ENCODE assay signal across 8 cellular contexts in genomic region chr19:50432658-50433057, GRCh38. TPM values are rescaled to one million over a fixed set of nuclear protein-coding genes. Genes with fewer than 3 reads are reported as not detected.
DNase-seq lines count a peak whose midpoint lies in the region; ATAC-seq, FAIRE-seq and TF ChIP-seq lines count a peak whose summit lies in the region.

MYBPC2 (plus strand) TSS chr19:50432892; CDS start chr19:50432954, 62 bp downstream.

- H3K27me3 Mint-ChIP-seq in activated CD4-positive, alpha-beta T cell treated with anti-CD3 and anti-CD28 coated beads, Interleukin-2, amount 10 ng/mL, durations not matched to agents 7 days and 5 days, result peaks cover 21% of the 10 kb centered on the region
- H3K27me3 Mint-ChIP-seq in activated CD8-positive, alpha-beta T cell treated with anti-CD3 and anti-CD28 coated beads for 36 hours, result peaks cover 17% of the 10 kb centered on the region

- peaks cover 14% of the 10 kb centered on the region for H3K27me3 ChIP-seq in keratinocyte (ENCODE audit: control insufficient read depth, extremely low read depth, insufficient read depth, low read length)
- H3K27me3 ChIP-seq in thymus (ENCODE audit: control insufficient read depth, insufficient read depth), result peaks cover 38% of the 10 kb centered on the region

- peak within 1 kb of the TSS; percentile 83 for H3K4me3 Mint-ChIP-seq in activated CD4-positive, alpha-beta T cell treated with anti-CD3 and anti-CD28 coated beads, Interleukin-2, amount 10 ng/mL, durations not matched to agents 7 days and 5 days
- peak within 1 kb of the TSS; percentile 77 for H3K4me3 Mint-ChIP-seq in activated CD8-positive, alpha-beta T cell treated with anti-CD3 and anti-CD28 coated beads for 36 hours

- no peak for DNase-seq in activated CD4-positive, alpha-beta T cell treated with anti-CD3 and anti-CD28 coated beads, Interleukin-2, amount 10 ng/mL, durations not matched to agents 7 days and 5 days
- DNase-seq in activated CD4-positive, alpha-beta T cell treated with anti-CD3 and anti-CD28 coated beads for 48 hours, result no peak
- no peak for DNase-seq in activated CD8-positive, alpha-beta T cell treated with anti-CD3 and anti-CD28 coated beads for 36 hours
- no peak for DNase-seq in keratinocyte (ENCODE audit: low read depth, low spot score)
- DNase-seq in RCC 7860 (ENCODE audit: low spot score), result no peak

- FAIRE-seq in keratinocyte (lab: Jason Lieb, UNC) (no peak), RCC 7860 (lab: Jason Lieb, UNC) (no peak)

- peak within 1 kb of the TSS; percentile 97 for H3K4me2 ChIP-seq in keratinocyte (ENCODE audit: control insufficient read depth, extremely low read depth, insufficient read depth, low read depth, low read length)

- H3K4me1 ChIP-seq in keratinocyte (ENCODE audit: control insufficient read depth, extremely low read depth, insufficient read depth, low read length) (peaks cover 9% of the 10 kb centered on the region), thymus (ENCODE audit: control insufficient read depth, insufficient read depth, low read length) (peaks cover 3% of the 10 kb centered on the region)

- no peak for ATAC-seq in activated CD8-positive, alpha-beta T cell treated with anti-CD3 and anti-CD28 coated beads for 36 hours
- ATAC-seq in HG02852 (IDR thresholded peaks at IDR 0.05; ENCODE audit: unreplicated experiment), result no peak
- ATAC-seq in HG02840 (IDR thresholded peaks at IDR 0.05; ENCODE audit: low FRiP score, unreplicated experiment), result no peak

- CTCF ChIA-PET in activated CD4-positive, alpha-beta T cell treated with anti-CD3 and anti-CD28 coated beads, Interleukin-2, amount 10 ng/mL, durations not matched to agents 7 days and 5 days (lab: Charles Lee), result interaction anchor here (0.5 to 1.0 kb wide), 2 partner anchors 97 to 124 kb away, joined by 3 read pairs; no protein-coding TSS in a partner anchor
- CTCF ChIA-PET in activated CD8-positive, alpha-beta T cell treated with anti-CD3 and anti-CD28 coated beads for 36 hours (lab: Charles Lee), result no interaction called here

- peak within 1 kb of the TSS; percentile 52 for H3K9ac ChIP-seq in keratinocyte (ENCODE audit: control insufficient read depth, extremely low read depth, insufficient read depth, low read length)

- no peaks in the 10 kb centered on the region for H3K9me3 Mint-ChIP-seq in activated CD4-positive, alpha-beta T cell treated with anti-CD3 and anti-CD28 coated beads, Interleukin-2, amount 10 ng/mL, durations not matched to agents 7 days and 5 days
- H3K9me3 Mint-ChIP-seq in activated CD8-positive, alpha-beta T cell treated with anti-CD3 and anti-CD28 coated beads for 36 hours, result no peaks in the 10 kb centered on the region

- no peaks in the 10 kb centered on the region for H3K79me2 ChIP-seq in keratinocyte (ENCODE audit: control insufficient read depth, insufficient read depth, low read length)

- H3K36me3 Mint-ChIP-seq in activated CD4-positive, alpha-beta T cell treated with anti-CD3 and anti-CD28 coated beads, Interleukin-2, amount 10 ng/mL, durations not matched to agents 7 days and 5 days (ENCODE audit: low read depth), result no peaks in the 10 kb centered on the region
- no peaks in the 10 kb centered on the region for H3K36me3 Mint-ChIP-seq in activated CD8-positive, alpha-beta T cell treated with anti-CD3 and anti-CD28 coated beads for 36 hours (ENCODE audit: low read depth)

- no peaks in the 10 kb centered on the region for H3K9me1 ChIP-seq in keratinocyte (ENCODE audit: control insufficient read depth, extremely low read depth, insufficient read depth, low read length)

- peak within 1 kb of the TSS; percentile 52 to 77 (median 70) for H3K4me3 ChIP-seq in keratinocyte (ENCODE audit: control insufficient read depth in 2 of 3, extremely low read depth in 1 of 3, insufficient read depth in 2 of 3, low read depth in 1 of 3, low read length in 3 of 3)
- H3K4me3 ChIP-seq in thymus (ENCODE audit: low read length), result peak within 1 kb of the TSS; percentile 65

- intact Hi-C loops in activated CD8-positive, alpha-beta T cell treated with anti-CD3 and anti-CD28 coated beads for 36 hours (cut with micrococcal nuclease), result no loop called here

- H3K27ac ChIP-seq in keratinocyte (ENCODE audit: control insufficient read depth, insufficient read depth, low read length) (no peak within 1 kb of the TSS), thymus (ENCODE audit: low read depth) (peak within 1 kb of the TSS; percentile 74)

- H2AFZ ChIP-seq in keratinocyte (ENCODE audit: control insufficient read depth, low read length), result peak within 1 kb of the TSS; percentile 99

- dilution Hi-C loops in keratinocyte (cut with MboI; ENCODE audit: extremely low pct_ligation_motif_present, low sequenced_read_pairs), result no loop called here

- POLR2A ChIA-PET in activated CD4-positive, alpha-beta T cell treated with anti-CD3 and anti-CD28 coated beads, Interleukin-2, amount 10 ng/mL, durations not matched to agents 7 days and 5 days (lab: Charles Lee), result no interaction called here
- POLR2A ChIA-PET in activated CD8-positive, alpha-beta T cell treated with anti-CD3 and anti-CD28 coated beads for 36 hours (lab: Charles Lee), result interaction anchor here (0.7 kb wide), 1 partner anchor 75 kb away, joined by 3 read pairs; no protein-coding TSS in a partner anchor

- WGBS in thymus, result 12% methylated on average over 13 of the region's 13 CpGs

- peaks cover 13% of the 10 kb centered on the region for H3K4me1 Mint-ChIP-seq in activated CD4-positive, alpha-beta T cell treated with anti-CD3 and anti-CD28 coated beads, Interleukin-2, amount 10 ng/mL, durations not matched to agents 7 days and 5 days
- peaks cover 11% of the 10 kb centered on the region for H3K4me1 Mint-ChIP-seq in activated CD8-positive, alpha-beta T cell treated with anti-CD3 and anti-CD28 coated beads for 36 hours (ENCODE audit: low read depth)

- TF ChIP-seq CTCF in activated CD8-positive, alpha-beta T cell treated with anti-CD3 and anti-CD28 coated beads for 36 hours (IDR thresholded peaks at IDR 0.05), result no peak
- TF ChIP-seq CTCF in keratinocyte (optimal IDR thresholded peaks at IDR 0.05 in 1 of 3, IDR thresholded peaks at IDR 0.05 in 1 of 3, conservative IDR thresholded peaks at IDR 0.05 in 1 of 3; ENCODE audit: extremely low read depth in 1 of 3, insufficient read depth in 2 of 3, low read length in 3 of 3), result no peak

- H4K20me1 ChIP-seq in keratinocyte (ENCODE audit: control insufficient read depth, extremely low read depth, insufficient read depth, low read length), result no peaks in the 10 kb centered on the region

- peak within 1 kb of the TSS; percentile 94 for H3K27ac Mint-ChIP-seq in activated CD4-positive, alpha-beta T cell treated with anti-CD3 and anti-CD28 coated beads, Interleukin-2, amount 10 ng/mL, durations not matched to agents 7 days and 5 days
- peak within 1 kb of the TSS; percentile 85 for H3K27ac Mint-ChIP-seq in activated CD8-positive, alpha-beta T cell treated with anti-CD3 and anti-CD28 coated beads for 36 hours

- no peaks in the 10 kb centered on the region for H3K9me3 ChIP-seq in keratinocyte (ENCODE audit: control insufficient read depth, low read depth, low read length)
- no peaks in the 10 kb centered on the region for H3K9me3 ChIP-seq in thymus (ENCODE audit: control insufficient read depth)

- H3K36me3 ChIP-seq in keratinocyte (ENCODE audit: control insufficient read depth in 2 of 2, extremely low read depth in 1 of 2, insufficient read depth in 2 of 2, low read length in 2 of 2), result no peaks in the 10 kb centered on the region
- no peaks in the 10 kb centered on the region for H3K36me3 ChIP-seq in thymus (ENCODE audit: control insufficient read depth, insufficient read depth)

RNA-seq across cellular contexts. Expression of gene MYBPC2, which starts in this region (rescaled TPM):
- not detected for total RNA-seq in activated CD4-positive, alpha-beta T cell treated with anti-CD3 and anti-CD28 coated beads, Interleukin-2, amount 10 ng/mL, durations not matched to agents 7 days and 5 days
- total RNA-seq in activated CD8-positive, alpha-beta T cell treated with anti-CD3 and anti-CD28 coated beads for 36 hours, result under 1 TPM; 0.11 to 0.59 TPM
- 0.01 TPM in 1 of 3 replicates, not detected in the others for polyA plus RNA-seq in keratinocyte
- polyA plus RNA-seq in keratinocyte (2011; ENCODE audit: low read depth), result not detected
- polyA plus RNA-seq in keratinocyte (2011; cell fraction: cytosol; rRNA removed), result not detected in 2 replicates
- not detected in 2 replicates for polyA plus RNA-seq in keratinocyte (2011; cell fraction: nucleus; rRNA removed)
- polyA plus RNA-seq in keratinocyte (2012; ENCODE audit: low replicate concordance), result not detected in 2 replicates
- not detected in 3 replicates for polyA minus RNA-seq in keratinocyte
- not detected for polyA minus RNA-seq in keratinocyte (2011; cell fraction: cytosol; rRNA and poly(A)+ RNA removed)
- not detected in 2 replicates for polyA minus RNA-seq in keratinocyte (2011; cell fraction: nucleus; rRNA and poly(A)+ RNA removed)
- polyA plus RNA-seq in thymus, result 1.8 TPM
